ENCODE assay signal across 19 cellular contexts in genomic region chr17:40705567-40705966, GRCh38. TPM values are rescaled to one million over a fixed set of nuclear protein-coding genes. Genes with fewer than 3 reads are reported as not detected.
DNase-seq lines count a peak whose midpoint lies in the region; ATAC-seq and TF ChIP-seq lines count a peak whose summit lies in the region.
"Had no signal": no experiment of that assay in that cellular context is flagged by ENCODE, and none has a peak within 500 bp of the region (broad histone marks: within the 10 kb centered on the region; RNA-seq: fewer than 3 reads in every experiment).

No MANE protein-coding gene starts in this region.

- H3K4me1 Mint-ChIP-seq in activated CD4-positive, alpha-beta T cell treated with anti-CD3 and anti-CD28 coated beads for 36 hours = peaks cover 2% of the 10 kb centered on the region
- H3K4me1 Mint-ChIP-seq: CD4-positive, CD25-positive, alpha-beta regulatory T cell; CD8-positive, alpha-beta memory T cell had no signal

- H3K36me3 ChIP-seq in PC-9 (ENCODE audit: low read depth) (no peaks in the 10 kb centered on the region), left lung (no peaks in the 10 kb centered on the region)
- H3K36me3 ChIP-seq: BE2C, HAP-1 had no signal

- H3K4me1 ChIP-seq in PC-9 (replicated peaks; ENCODE audit: insufficient read depth) (peaks cover 48% of the 10 kb centered on the region), left lung (peaks cover 6 to 9% of the 10 kb centered on the region in 2 donors)
- H3K4me1 ChIP-seq: BE2C, HAP-1 had no signal

- H2AFZ ChIP-seq in PC-9 = peak overlapping the region; percentile 48; the same call in 1 of the 2 replicates
- H2AFZ ChIP-seq: GM23248 had no signal

- TF ChIP-seq CTCF in PC-9 (conservative IDR thresholded peaks at IDR 0.05) (no peak), epithelial cell of esophagus (IDR thresholded peaks at IDR 0.05; ENCODE audit: insufficient read depth, low read depth, low read length, missing control alignments) (no peak), left lung (IDR thresholded peaks at IDR 0.05) (no peak)

- POLR2A ChIA-PET in PC-9 (lab: Charles Lee; ENCODE audit: unreplicated experiment) = interaction anchor here (0.5 to 0.9 kb wide), 5 partner anchors 12 to 197 kb away, joined by 3 to 9 read pairs (median 5); no protein-coding TSS in a partner anchor
- POLR2A ChIA-PET in activated CD4-positive, alpha-beta T cell treated with anti-CD3 and anti-CD28 coated beads for 36 hours (lab: Charles Lee) = no interaction called here

- H3K9me3 ChIP-seq in PC-9 (ENCODE audit: insufficient read depth, low read depth) = no peaks in the 10 kb centered on the region
- no peaks in the 10 kb centered on the region for H3K9me3 ChIP-seq in left lung
- H3K9me3 ChIP-seq: BE2C, HAP-1 had no signal

- no peaks in the 10 kb centered on the region for H3K9me3 Mint-ChIP-seq in activated CD4-positive, alpha-beta T cell treated with anti-CD3 and anti-CD28 coated beads for 36 hours (ENCODE audit: low read depth)
- H3K9me3 Mint-ChIP-seq: CD4-positive, CD25-positive, alpha-beta regulatory T cell; CD8-positive, alpha-beta memory T cell had no signal

- peaks cover 24% of the 10 kb centered on the region for H3F3A ChIP-seq in PC-9 (ENCODE audit: insufficient read depth, low read depth)

- no TSS peak for BruUV-seq in PC-9 (replicated peaks; lab: Mats Ljungman, UMichigan)

- H3K4me3 ChIP-seq in PC-9 = no peak overlapping the region
- no peak overlapping the region for H3K4me3 ChIP-seq in epithelial cell of esophagus (ENCODE audit: low read length)
- H3K4me3 ChIP-seq in left lung = no peak overlapping the region
- H3K4me3 ChIP-seq: GM23248, HAP-1 had no signal

- H3K27ac ChIP-seq in PC-9 (peak overlapping the region; percentile 68), left lung (no peak overlapping the region), caudate nucleus (ENCODE audit: low read depth, low read length) (no peak overlapping the region)
- H3K27ac ChIP-seq: GM23248, HL-60 had no signal

- H4K20me1 ChIP-seq in PC-9 (ENCODE audit: insufficient read depth) = no peaks in the 10 kb centered on the region

- intact Hi-C loops in PC-9 (cut with micrococcal nuclease; ENCODE audit: unreplicated experiment) = loop anchor here (5.0 kb wide), 1 partner anchor 58 kb away; the partner anchor contains the start of gene SMARCE1
- intact Hi-C loops in left lung (cut with DNase I) = no loop called here
- intact Hi-C loops in activated CD4-positive, alpha-beta T cell treated with anti-CD3 and anti-CD28 coated beads for 36 hours (cut with DNase I, micrococcal nuclease) = no loop called here

- no peak overlapping the region for H3K27ac Mint-ChIP-seq in activated CD4-positive, alpha-beta T cell treated with anti-CD3 and anti-CD28 coated beads for 36 hours
- H3K27ac Mint-ChIP-seq: CD4-positive, CD25-positive, alpha-beta regulatory T cell; CD8-positive, alpha-beta memory T cell had no signal

- no peaks in the 10 kb centered on the region for H3K36me3 Mint-ChIP-seq in activated CD4-positive, alpha-beta T cell treated with anti-CD3 and anti-CD28 coated beads for 36 hours (ENCODE audit: low read depth)
- H3K36me3 Mint-ChIP-seq: CD4-positive, CD25-positive, alpha-beta regulatory T cell; CD8-positive, alpha-beta memory T cell had no signal

- H3K4me3 Mint-ChIP-seq in activated CD4-positive, alpha-beta T cell treated with anti-CD3 and anti-CD28 coated beads for 36 hours = no peak overlapping the region
- H3K4me3 Mint-ChIP-seq: CD4-positive, CD25-positive, alpha-beta regulatory T cell; CD8-positive, alpha-beta memory T cell had no signal

- H3K4me2 ChIP-seq in PC-9 = peak overlapping the region; percentile 50

- no peaks in the 10 kb centered on the region for H3K79me2 ChIP-seq in PC-9 (ENCODE audit: low read depth)

- peaks cover 16% of the 10 kb centered on the region for H3K27me3 Mint-ChIP-seq in activated CD4-positive, alpha-beta T cell treated with anti-CD3 and anti-CD28 coated beads for 36 hours

- H3K27me3 ChIP-seq in PC-9 (ENCODE audit: insufficient read depth, low read depth) (no peaks in the 10 kb centered on the region), left lung (peaks cover 0 to 6% of the 10 kb centered on the region in 2 donors)

- CTCF ChIA-PET in PC-9 (lab: Charles Lee) = no interaction called here
- CTCF ChIA-PET in activated CD4-positive, alpha-beta T cell treated with anti-CD3 and anti-CD28 coated beads for 36 hours (lab: Charles Lee) = interaction anchor here (0.5 to 1.2 kb wide), 5 partner anchors 10 to 86 kb away, joined by 3 read pairs; no protein-coding TSS in a partner anchor

- ATAC-seq in left lung = peak; percentile 12
- ATAC-seq in activated CD4-positive, alpha-beta T cell treated with anti-CD3 and anti-CD28 coated beads for 36 hours = no peak

- DNase-seq in PC-9 = peak; percentile 9 to 67
- DNase-seq in epithelial cell of esophagus (ENCODE audit: low read depth) = peak; percentile 45
- DNase-seq in left lung = no peak
- no peak for DNase-seq in activated CD4-positive, alpha-beta T cell treated with anti-CD3 and anti-CD28 coated beads for 36 hours
- DNase-seq in activated T-cell treated with anti-CD3 and anti-CD28 coated beads, Interleukin-2, amount 50 U/mL, for 1 hour = no peak
- no peak for DNase-seq in NCI-H774 (lab: John Stamatoyannopoulos, UW)
- DNase-seq in caudate nucleus (lab: John Stamatoyannopoulos, UW) = no peak
- DNase-seq: ACHN; BE2C; C1 segment of cervical spinal cord; CD4-positive, CD25-positive, alpha-beta regulatory T cell; CD8-positive, alpha-beta memory T cell; COR-L47; GM23248; IMR-90 had no signal

- H3K9me2 ChIP-seq in PC-9 (ENCODE audit: insufficient read depth) = no peaks in the 10 kb centered on the region

RNA-seq across cellular contexts. Expression of gene KRT24, which starts 2.0 kb away (rescaled TPM):
- total RNA-seq in PC-9 (2021) (not detected in 2 replicates), left lung (not detected)
- not detected for total RNA-seq in activated CD4-positive, alpha-beta T cell treated with anti-CD3 and anti-CD28 coated beads for 36 hours
- total RNA-seq: CD4-positive, CD25-positive, alpha-beta regulatory T cell; CD8-positive, alpha-beta memory T cell; GM23248; H4; HT1080; IMR-90 had no signal

RNA-seq across cellular contexts. Expression of gene KRT222, which starts 40.6 kb away (rescaled TPM):
- total RNA-seq in PC-9 (2021) = not detected in 2 replicates
- total RNA-seq in left lung = under 1 TPM in 1 of 2 donors, not detected in 1; 0.55 TPM
- not detected for total RNA-seq in activated CD4-positive, alpha-beta T cell treated with anti-CD3 and anti-CD28 coated beads for 36 hours
- total RNA-seq: CD4-positive, CD25-positive, alpha-beta regulatory T cell; CD8-positive, alpha-beta memory T cell; GM23248; HT1080; IMR-90 had no signal

RNA-seq across cellular contexts. Expression of gene KRT25, which starts 49.6 kb away (rescaled TPM):
- total RNA-seq in PC-9 (2021) = not detected in 2 replicates
- total RNA-seq in left lung = not detected
- total RNA-seq in activated CD4-positive, alpha-beta T cell treated with anti-CD3 and anti-CD28 coated beads for 36 hours = not detected
- total RNA-seq: CD4-positive, CD25-positive, alpha-beta regulatory T cell; CD8-positive, alpha-beta memory T cell; GM23248; H4; HT1080; IMR-90 had no signal

RNA-seq across cellular contexts. Expression of gene SMARCE1, which starts 57.9 kb away (rescaled TPM):
- total RNA-seq in PC-9 (2021) (75.0 and 90.8 TPM in 2 replicates), left lung (10 to 100 TPM; 83.9 to 87.6 TPM)
- 100 to 1,000 TPM in 1 of 2 experiments, 10 to 100 TPM in 1; 99.7 to 122 TPM for total RNA-seq in activated CD4-positive, alpha-beta T cell treated with anti-CD3 and anti-CD28 coated beads for 36 hours

Comparison
In these comparisons a context has a peak if more than half of its experiments do, and no peak if none do; other contexts are left out.
1. DNase-seq: peak in PC-9 (2 of 2) and epithelial cell of esophagus (single experiment); none in left lung (0 of 2), activated CD4-positive, alpha-beta T cell treated with anti-CD3 and anti-CD28 coated beads for 36 hours (single experiment), activated T-cell treated with anti-CD3 and anti-CD28 coated beads, Interleukin-2, amount 50 U/mL, for 1 hour (single experiment), NCI-H774 (single experiment) and caudate nucleus (0 of 61).